In the genomic region with DNA sequence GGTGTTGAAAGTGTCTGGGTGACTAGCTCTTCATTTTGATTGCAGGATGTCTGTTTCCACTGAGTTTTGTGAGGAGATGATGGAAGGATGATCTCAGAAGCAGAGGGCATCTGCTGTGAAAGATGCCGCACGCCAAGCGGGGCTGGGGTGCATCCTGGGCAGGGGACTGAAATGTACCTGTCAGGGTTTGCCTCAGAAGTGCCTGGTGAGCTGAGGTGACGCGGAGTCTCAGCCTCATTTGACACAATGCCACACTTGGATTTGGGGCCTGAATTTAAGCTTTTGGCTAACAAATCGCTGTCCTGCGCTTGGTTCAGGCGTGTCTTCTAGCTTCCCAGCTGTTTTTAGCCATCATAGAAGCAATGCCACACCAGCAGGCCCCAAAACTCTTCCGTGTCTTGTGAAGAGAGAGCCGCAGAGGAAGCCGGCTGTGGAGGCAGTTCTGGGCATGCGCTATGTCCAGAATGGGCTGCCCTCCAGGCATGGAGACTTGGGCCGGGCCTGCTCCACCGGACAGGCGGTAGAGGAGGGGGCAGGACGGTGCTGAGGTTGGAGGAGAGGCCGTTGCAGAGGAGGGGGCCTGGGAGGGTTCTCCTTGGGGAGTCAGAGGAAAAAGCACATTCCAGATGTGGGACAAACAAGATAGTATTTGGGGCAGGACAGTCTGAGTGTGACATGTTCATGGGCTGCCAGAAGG, we compare ENCODE assay signal across 28 cellular contexts. TPM values are rescaled to one million over a fixed set of nuclear protein-coding genes. Genes with fewer than 3 reads are reported as not detected.
DNase-seq lines count a peak whose midpoint lies in the region; ATAC-seq, FAIRE-seq and TF ChIP-seq lines count a peak whose summit lies in the region.
"Had no signal": no experiment of that assay in that cellular context is flagged by ENCODE, and none has a peak within 500 bp of the region (broad histone marks: within the 10 kb centered on the region; RNA-seq: fewer than 3 reads in every experiment).

No MANE protein-coding gene starts in this region.

- no peak overlapping the region for H3K9ac ChIP-seq in HepG2 (ENCODE audit: insufficient read depth, low read depth, low read length)
- H3K9ac ChIP-seq: GM23248 had no signal

- H3K9me3 Mint-ChIP-seq in effector memory CD8-positive, alpha-beta T cell, result no peaks in the 10 kb centered on the region
- no peaks in the 10 kb centered on the region for H3K9me3 Mint-ChIP-seq in natural killer cell treated with Interleukin-12 subunit alpha and Interleukin-12 subunit beta and Interleukin-15 and Interleukin-18, amount 100 ng/mL, for 72 hours
- H3K9me3 Mint-ChIP-seq in activated T-helper 1 cell treated with anti-CD3 and anti-CD28 coated beads, Interleukin-12 subunit alpha, Interleukin-12 subunit beta, Interleukin-2, Interleukin-4 antibody, amounts not matched to agents 30 ng/mL and 10 ng/mL and 1 ng/mL, durations not matched to agents 14 hours and 24 hours and 36 hours, result no peaks in the 10 kb centered on the region
- H3K9me3 Mint-ChIP-seq: activated naive CD8-positive, alpha-beta T cell treated with anti-CD3 and anti-CD28 coated beads for 36 hours had no signal

- no peak overlapping the region for H3K4me3 Mint-ChIP-seq in effector memory CD8-positive, alpha-beta T cell
- no peak overlapping the region for H3K4me3 Mint-ChIP-seq in natural killer cell treated with Interleukin-12 subunit alpha and Interleukin-12 subunit beta and Interleukin-15 and Interleukin-18, amount 100 ng/mL, for 72 hours
- no peak overlapping the region for H3K4me3 Mint-ChIP-seq in activated T-helper 1 cell treated with anti-CD3 and anti-CD28 coated beads, Interleukin-12 subunit alpha, Interleukin-12 subunit beta, Interleukin-2, Interleukin-4 antibody, amounts not matched to agents 30 ng/mL and 10 ng/mL and 1 ng/mL, durations not matched to agents 14 hours and 24 hours and 36 hours
- H3K4me3 Mint-ChIP-seq: activated CD8-positive, alpha-beta T cell treated with anti-CD3 and anti-CD28 coated beads, Interleukin-2, amount 10 ng/mL, durations not matched to agents 7 days and 5 days; activated naive CD8-positive, alpha-beta T cell treated with anti-CD3 and anti-CD28 coated beads for 36 hours had no signal

- DNase-seq in right lobe of liver (peak in 2 of 3 donors; percentile 19 to 37), HepG2 (ENCODE audit: low spot score) (no peak), BE2C (no peak)
- no peak for DNase-seq in effector memory CD8-positive, alpha-beta T cell
- DNase-seq in natural killer cell treated with Interleukin-12 subunit alpha and Interleukin-12 subunit beta and Interleukin-15 and Interleukin-18, amount 100 ng/mL, for 72 hours (ENCODE audit: low spot score), result peak; percentile 35
- no peak for DNase-seq in activated T-helper 1 cell treated with anti-CD3 and anti-CD28 coated beads, Interleukin-12 subunit alpha, Interleukin-12 subunit beta, Interleukin-2, Interleukin-4 antibody, amounts not matched to agents 30 ng/mL and 10 ng/mL and 1 ng/mL, durations not matched to agents 14 hours and 24 hours and 36 hours (ENCODE audit: low spot score)
- no peak for DNase-seq in stimulated activated CD4-positive, alpha-beta T cell treated with anti-CD3 and anti-CD28 coated beads, Interleukin-4, amount 100 ng/mL, for 24 hours
- DNase-seq: activated CD4-positive, alpha-beta T cell treated with anti-CD3 and anti-CD28 coated beads for 4 hours; activated CD8-positive, alpha-beta T cell treated with anti-CD3 and anti-CD28 coated beads, Interleukin-2, amount 10 ng/mL, durations not matched to agents 7 days and 5 days; activated naive CD8-positive, alpha-beta T cell treated with anti-CD3 and anti-CD28 coated beads for 36 hours; cortex of kidney; effector memory CD4-positive, alpha-beta T cell; GM23248; MV-4-11; NCI-H1436 treated with DMSO at 0.1 percent for 48 hours; NCI-H446 treated with DMSO at 0.1 percent for 48 hours; NCI-H82; nucleus accumbens; stimulated activated naive CD8-positive, alpha-beta T cell treated with anti-CD3 and anti-CD28 coated beads, Interleukin-15, Interleukin-2, amounts not matched to agents 100 U/mL and 50 U/mL, for 24 hours; SW 1271; T1000; WERI-Rb-1 had no signal

- H3K27me3 ChIP-seq in right lobe of liver (peaks cover 0 to 11% of the 10 kb centered on the region in 2 donors), HepG2 (ENCODE audit: control insufficient read depth in 1 of 2, insufficient read depth in 2 of 2, low read length in 2 of 2) (peaks cover 2 to 20% of the 10 kb centered on the region in 2 experiments; a peak in 4 of 5 replicates), BE2C (no peaks in the 10 kb centered on the region)
- H3K27me3 ChIP-seq: ascending aorta had no signal

- POLR2A ChIA-PET in HepG2 (lab: Yijun Ruan, JAX), result no interaction called here

- H3K27me3 Mint-ChIP-seq in effector memory CD8-positive, alpha-beta T cell, result peaks cover 8 to 9% of the 10 kb centered on the region in 2 donors
- peaks cover 5 to 7% of the 10 kb centered on the region in 2 donors for H3K27me3 Mint-ChIP-seq in natural killer cell treated with Interleukin-12 subunit alpha and Interleukin-12 subunit beta and Interleukin-15 and Interleukin-18, amount 100 ng/mL, for 72 hours
- peaks cover 24% of the 10 kb centered on the region for H3K27me3 Mint-ChIP-seq in activated T-helper 1 cell treated with anti-CD3 and anti-CD28 coated beads, Interleukin-12 subunit alpha, Interleukin-12 subunit beta, Interleukin-2, Interleukin-4 antibody, amounts not matched to agents 30 ng/mL and 10 ng/mL and 1 ng/mL, durations not matched to agents 14 hours and 24 hours and 36 hours (ENCODE audit: insufficient read depth)

- peaks cover 41% of the 10 kb centered on the region for H3K36me3 Mint-ChIP-seq in effector memory CD8-positive, alpha-beta T cell (ENCODE audit: insufficient read depth)
- no peaks in the 10 kb centered on the region for H3K36me3 Mint-ChIP-seq in natural killer cell treated with Interleukin-12 subunit alpha and Interleukin-12 subunit beta and Interleukin-15 and Interleukin-18, amount 100 ng/mL, for 72 hours
- H3K36me3 Mint-ChIP-seq in activated T-helper 1 cell treated with anti-CD3 and anti-CD28 coated beads, Interleukin-12 subunit alpha, Interleukin-12 subunit beta, Interleukin-2, Interleukin-4 antibody, amounts not matched to agents 30 ng/mL and 10 ng/mL and 1 ng/mL, durations not matched to agents 14 hours and 24 hours and 36 hours (ENCODE audit: low read depth), result peaks cover 17% of the 10 kb centered on the region
- H3K36me3 Mint-ChIP-seq: activated naive CD8-positive, alpha-beta T cell treated with anti-CD3 and anti-CD28 coated beads for 36 hours had no signal

- no peak for TF ChIP-seq EP300 in HepG2 (IDR thresholded peaks at IDR 0.05; ENCODE audit: low read depth in 2 of 2, low read length in 2 of 2)
- TF ChIP-seq EP300 in HepG2 (CRISPR knock-in tag; IDR thresholded peaks at IDR 0.05; ENCODE audit: borderline replicate concordance), result no peak

- no TSS peak for BruUV-seq in HepG2 (replicated peaks; lab: Mats Ljungman, UMichigan)

- no peak for ATAC-seq in right lobe of liver
- ATAC-seq in HepG2, result no peak
- no peak for ATAC-seq in effector memory CD8-positive, alpha-beta T cell (replicated peaks)
- no peak for ATAC-seq in natural killer cell treated with Interleukin-12 subunit alpha and Interleukin-12 subunit beta and Interleukin-15 and Interleukin-18, amount 100 ng/mL, for 72 hours
- no peak for ATAC-seq in GM21360 (IDR thresholded peaks at IDR 0.05; ENCODE audit: unreplicated experiment)
- ATAC-seq: activated CD8-positive, alpha-beta T cell treated with anti-CD3 and anti-CD28 coated beads, Interleukin-2, amount 10 ng/mL, durations not matched to agents 7 days and 5 days; left lung; stimulated activated naive CD8-positive, alpha-beta T cell treated with anti-CD3 and anti-CD28 coated beads, Interleukin-15, Interleukin-2, amounts not matched to agents 100 U/mL and 50 U/mL, for 24 hours had no signal

- H2AFZ ChIP-seq in HepG2 (ENCODE audit: low read length), result no peak overlapping the region
- H2AFZ ChIP-seq: GM23248 had no signal

- TF ChIP-seq CTCF in right lobe of liver (IDR thresholded peaks at IDR 0.05) (no peak), HepG2 (CRISPR knock-in tag; IDR thresholded peaks at IDR 0.05) (no peak), BE2C (IDR thresholded peaks at IDR 0.05; ENCODE audit: low read depth, low read length) (no peak)

- no peak for FAIRE-seq in HepG2 (lab: Jason Lieb, UNC)
- FAIRE-seq: A204.1 had no signal

- intact Hi-C loops in right lobe of liver (cut with DNase I), result no loop called here
- intact Hi-C loops in HepG2 (cut with micrococcal nuclease; ENCODE audit: unreplicated experiment), result no loop called here
- intact Hi-C loops in activated T-helper 1 cell treated with anti-CD3 and anti-CD28 coated beads, Interleukin-12 subunit alpha, Interleukin-12 subunit beta, Interleukin-2, Interleukin-4 antibody, amounts not matched to agents 30 ng/mL and 10 ng/mL and 1 ng/mL, durations not matched to agents 14 hours and 24 hours and 36 hours (cut with micrococcal nuclease), result no loop called here

- H3K4me1 Mint-ChIP-seq in effector memory CD8-positive, alpha-beta T cell (ENCODE audit: low read depth in 2 of 2), result peaks cover 7 to 13% of the 10 kb centered on the region in 2 donors
- H3K4me1 Mint-ChIP-seq in natural killer cell treated with Interleukin-12 subunit alpha and Interleukin-12 subunit beta and Interleukin-15 and Interleukin-18, amount 100 ng/mL, for 72 hours (ENCODE audit: low read depth in 2 of 2), result peaks cover 4 to 12% of the 10 kb centered on the region in 2 donors
- H3K4me1 Mint-ChIP-seq in activated T-helper 1 cell treated with anti-CD3 and anti-CD28 coated beads, Interleukin-12 subunit alpha, Interleukin-12 subunit beta, Interleukin-2, Interleukin-4 antibody, amounts not matched to agents 30 ng/mL and 10 ng/mL and 1 ng/mL, durations not matched to agents 14 hours and 24 hours and 36 hours (ENCODE audit: low read depth), result no peaks in the 10 kb centered on the region

- no peak for TF ChIP-seq RAD21 in HepG2 (CRISPR knock-in tag; IDR thresholded peaks at IDR 0.05)

- WGBS in right lobe of liver (ENCODE audit: insufficient coverage, low coverage, low lambda C conversion rate, missing lambda C conversion rate), result 84% methylated on average over 11 of the region's 17 CpGs
- 91% methylated on average over 12 of the region's 17 CpGs for WGBS in HepG2 (ENCODE audit: low lambda C conversion rate)

- TF ChIP-seq POLR2A in right lobe of liver (IDR thresholded peaks at IDR 0.05) (no peak), HepG2 (IDR thresholded peaks at IDR 0.05; ENCODE audit: insufficient read depth in 1 of 2, low read depth in 2 of 2, low read length in 2 of 2) (no peak)

- CTCF ChIA-PET in HepG2 (lab: Yijun Ruan, JAX; ENCODE audit: low intra/inter-chr PET ratio, low total read pairs), result no interaction called here

- H3K9me3 ChIP-seq in right lobe of liver (no peaks in the 10 kb centered on the region), HepG2 (ENCODE audit: low read length) (no peaks in the 10 kb centered on the region), BE2C (no peaks in the 10 kb centered on the region)
- H3K9me3 ChIP-seq: ascending aorta, left lung had no signal

- H3K36me3 ChIP-seq in right lobe of liver (peaks cover 0 to 32% (median 11%) of the 10 kb centered on the region in 4 donors), HepG2 (replicated peaks in 1 of 2; ENCODE audit: control insufficient read depth in 1 of 2, insufficient read depth in 2 of 2, low read length in 2 of 2) (peaks cover 3 to 33% of the 10 kb centered on the region in 2 experiments; a peak in 3 of 5 replicates), BE2C (no peaks in the 10 kb centered on the region; the same call in none of the 2 replicates)
- H3K36me3 ChIP-seq: WERI-Rb-1 had no signal

- peak overlapping the region; percentile 50 to 88 for H3K27ac Mint-ChIP-seq in effector memory CD8-positive, alpha-beta T cell
- H3K27ac Mint-ChIP-seq in natural killer cell treated with Interleukin-12 subunit alpha and Interleukin-12 subunit beta and Interleukin-15 and Interleukin-18, amount 100 ng/mL, for 72 hours, result no peak overlapping the region
- H3K27ac Mint-ChIP-seq in activated T-helper 1 cell treated with anti-CD3 and anti-CD28 coated beads, Interleukin-12 subunit alpha, Interleukin-12 subunit beta, Interleukin-2, Interleukin-4 antibody, amounts not matched to agents 30 ng/mL and 10 ng/mL and 1 ng/mL, durations not matched to agents 14 hours and 24 hours and 36 hours, result no peak overlapping the region
- H3K27ac Mint-ChIP-seq: activated CD8-positive, alpha-beta T cell treated with anti-CD3 and anti-CD28 coated beads, Interleukin-2, amount 10 ng/mL, durations not matched to agents 7 days and 5 days; activated naive CD8-positive, alpha-beta T cell treated with anti-CD3 and anti-CD28 coated beads for 36 hours had no signal

- H4K20me1 ChIP-seq in HepG2 (ENCODE audit: insufficient read depth, low read length), result no peaks in the 10 kb centered on the region

- H3K4me1 ChIP-seq in right lobe of liver (peaks cover 0 to 8% (median 0%) of the 10 kb centered on the region in 4 donors), HepG2 (ENCODE audit: insufficient read depth, low read length) (no peaks in the 10 kb centered on the region), BE2C (no peaks in the 10 kb centered on the region)

- no peaks in the 10 kb centered on the region for H3K79me2 ChIP-seq in HepG2 (ENCODE audit: insufficient read depth, low read length)

- in situ Hi-C loops in HepG2 (cut with HindIII; ENCODE audit: extremely low pct_ligation_motif_present, low pct_unique_long_range_greater_than_20kb), result no loop called here

- no peak overlapping the region for H3K4me2 ChIP-seq in HepG2 (ENCODE audit: low read depth, low read length)

- H3K27ac ChIP-seq in right lobe of liver, result no peak overlapping the region
- H3K27ac ChIP-seq in HepG2 (ENCODE audit: extremely low read length, insufficient read depth, low read length), result no peak overlapping the region
- H3K27ac ChIP-seq: ascending aorta, GM23248, left lung, WERI-Rb-1 had no signal

- H3K4me3 ChIP-seq in right lobe of liver (no peak overlapping the region), HepG2 (replicated peaks in 1 of 3; ENCODE audit: insufficient read depth in 1 of 3, low read depth in 2 of 3, low read length in 3 of 3) (no peak overlapping the region), BE2C (ENCODE audit: low read depth, low read length) (no peak overlapping the region)
- H3K4me3 ChIP-seq: ascending aorta, GM23248, left lung had no signal

RNA-seq across cellular contexts. Expression of a gene that starts 31.2 kb away (rescaled TPM):
- under 1 TPM in 5 of 6 experiments, not detected in 1; 0.31 to 0.74 (median 0.44) TPM for total RNA-seq in right lobe of liver
- 0.11 TPM in 1 of 2 replicates, not detected in the other for total RNA-seq in HepG2 (2016; rRNA removed; fragmentation: Illumina TruSeq; extraction: Trizol)
- total RNA-seq in HepG2 (2016; cell fraction: cytosol; rRNA removed; fragmentation: Illumina TruSeq; extraction: Trizol; ENCODE audit: low read depth), result not detected in 2 replicates
- not detected in 2 replicates for total RNA-seq in HepG2 (2016; cell fraction: insoluble cytoplasmic fraction; rRNA removed; fragmentation: Illumina TruSeq; extraction: Trizol)
- 0.24 TPM in 1 of 2 replicates, not detected in the other for total RNA-seq in HepG2 (2016; cell fraction: membrane; rRNA removed; fragmentation: Illumina TruSeq; extraction: Trizol)
- total RNA-seq in HepG2 (2016; cell fraction: nucleus; rRNA removed; fragmentation: Illumina TruSeq; extraction: Trizol), result 0.50 TPM in 1 of 2 replicates, not detected in the other
- polyA plus RNA-seq in HepG2 (2011; rRNA removed), result 2.9 and 4.3 TPM in 2 replicates
- polyA plus RNA-seq in HepG2 (2011; cell fraction: cytosol; rRNA removed), result 1.2 and 2.5 TPM in 2 replicates
- polyA plus RNA-seq in HepG2 (2011; cell fraction: nucleus; rRNA removed), result 22.1 and 28.5 TPM in 2 replicates
- 1.7 and 1.9 TPM in 2 replicates for polyA plus RNA-seq in HepG2 (2012)
- 0.14 TPM in 1 of 2 replicates, not detected in the other for polyA plus RNA-seq in HepG2 (2016; cell fraction: cytosol; fragmentation: Illumina TruSeq; extraction: Trizol; ENCODE audit: low read depth)
- polyA plus RNA-seq in HepG2 (2016; cell fraction: insoluble cytoplasmic fraction; fragmentation: Illumina TruSeq; extraction: Trizol; ENCODE audit: low read depth), result not detected in 2 replicates
- polyA plus RNA-seq in HepG2 (2016; cell fraction: membrane; fragmentation: Illumina TruSeq; extraction: Trizol; ENCODE audit: low read depth), result 0.15 and 0.16 TPM in 2 replicates
- 0.61 TPM in 1 of 2 replicates, not detected in the other for polyA plus RNA-seq in HepG2 (2016; cell fraction: nucleus; fragmentation: Illumina TruSeq; extraction: Trizol; ENCODE audit: insufficient read depth, low read depth)
- polyA minus RNA-seq in HepG2 (2011; rRNA and poly(A)+ RNA removed; ENCODE audit: low replicate concordance), result 3.2 TPM in 1 of 2 replicates, not detected in the other
- 0.59 and 1.6 TPM in 2 replicates for polyA minus RNA-seq in HepG2 (2011; cell fraction: cytosol; rRNA and poly(A)+ RNA removed)
- 5.0 TPM in 2 replicates for polyA minus RNA-seq in HepG2 (2011; cell fraction: nucleus; rRNA and poly(A)+ RNA removed)
- not detected for total RNA-seq in natural killer cell treated with Interleukin-12 subunit alpha and Interleukin-12 subunit beta and Interleukin-15 and Interleukin-18, amount 100 ng/mL, for 72 hours
- not detected in 2 replicates for total RNA-seq in activated T-helper 1 cell treated with anti-CD3 and anti-CD28 coated beads, Interleukin-12 subunit alpha, Interleukin-12 subunit beta, Interleukin-2, Interleukin-4 antibody, amounts not matched to agents 30 ng/mL and 10 ng/mL and 1 ng/mL, durations not matched to agents 14 hours and 24 hours and 36 hours
- polyA plus RNA-seq in BE2C (2012; ENCODE audit: insufficient read depth, insufficient read length, low read depth), result 3.4 TPM
- total RNA-seq: activated naive CD8-positive, alpha-beta T cell treated with anti-CD3 and anti-CD28 coated beads for 36 hours; GM23248; myocyte; pulmonary artery endothelial cell had no signal
- polyA plus RNA-seq: GM23248 had no signal

RNA-seq across cellular contexts. Expression of a gene that starts 37.0 kb away (rescaled TPM):
- total RNA-seq in right lobe of liver, result 10 to 100 TPM; 21.1 to 31.3 (median 26.2) TPM
- total RNA-seq in HepG2 (2016; rRNA removed; fragmentation: Illumina TruSeq; extraction: Trizol), result 37.0 and 47.3 TPM in 2 replicates
- 4.7 and 6.0 TPM in 2 replicates for total RNA-seq in HepG2 (2016; cell fraction: cytosol; rRNA removed; fragmentation: Illumina TruSeq; extraction: Trizol; ENCODE audit: low read depth)
- total RNA-seq in HepG2 (2016; cell fraction: insoluble cytoplasmic fraction; rRNA removed; fragmentation: Illumina TruSeq; extraction: Trizol), result 35.2 and 42.6 TPM in 2 replicates
- 10.8 and 12.6 TPM in 2 replicates for total RNA-seq in HepG2 (2016; cell fraction: membrane; rRNA removed; fragmentation: Illumina TruSeq; extraction: Trizol)
- total RNA-seq in HepG2 (2016; cell fraction: nucleus; rRNA removed; fragmentation: Illumina TruSeq; extraction: Trizol), result 18.9 and 20.1 TPM in 2 replicates
- polyA plus RNA-seq in HepG2 (2011; rRNA removed), result 26.0 and 27.1 TPM in 2 replicates
- 19.1 and 22.8 TPM in 2 replicates for polyA plus RNA-seq in HepG2 (2011; cell fraction: cytosol; rRNA removed)
- polyA plus RNA-seq in HepG2 (2011; cell fraction: nucleus; rRNA removed), result 33.3 and 38.5 TPM in 2 replicates
- polyA plus RNA-seq in HepG2 (2012), result 42.2 and 43.6 TPM in 2 replicates
- 2.7 and 3.1 TPM in 2 replicates for polyA plus RNA-seq in HepG2 (2016; cell fraction: cytosol; fragmentation: Illumina TruSeq; extraction: Trizol; ENCODE audit: low read depth)
- 47.8 and 54.9 TPM in 2 replicates for polyA plus RNA-seq in HepG2 (2016; cell fraction: insoluble cytoplasmic fraction; fragmentation: Illumina TruSeq; extraction: Trizol; ENCODE audit: low read depth)
- polyA plus RNA-seq in HepG2 (2016; cell fraction: membrane; fragmentation: Illumina TruSeq; extraction: Trizol; ENCODE audit: low read depth), result 6.4 and 6.9 TPM in 2 replicates
- 27.0 and 28.5 TPM in 2 replicates for polyA plus RNA-seq in HepG2 (2016; cell fraction: nucleus; fragmentation: Illumina TruSeq; extraction: Trizol; ENCODE audit: insufficient read depth, low read depth)
- polyA minus RNA-seq in HepG2 (2011; rRNA and poly(A)+ RNA removed; ENCODE audit: low replicate concordance), result 32.1 and 35.9 TPM in 2 replicates
- 22.8 and 23.4 TPM in 2 replicates for polyA minus RNA-seq in HepG2 (2011; cell fraction: cytosol; rRNA and poly(A)+ RNA removed)
- polyA minus RNA-seq in HepG2 (2011; cell fraction: nucleus; rRNA and poly(A)+ RNA removed), result 31.8 and 46.1 TPM in 2 replicates
- total RNA-seq in natural killer cell treated with Interleukin-12 subunit alpha and Interleukin-12 subunit beta and Interleukin-15 and Interleukin-18, amount 100 ng/mL, for 72 hours, result 10 to 100 TPM; 53.6 to 66.9 TPM
- total RNA-seq in activated T-helper 1 cell treated with anti-CD3 and anti-CD28 coated beads, Interleukin-12 subunit alpha, Interleukin-12 subunit beta, Interleukin-2, Interleukin-4 antibody, amounts not matched to agents 30 ng/mL and 10 ng/mL and 1 ng/mL, durations not matched to agents 14 hours and 24 hours and 36 hours, result 40.3 and 41.2 TPM in 2 replicates
- polyA plus RNA-seq in BE2C (2012; ENCODE audit: insufficient read depth, insufficient read length, low read depth), result 32.4 TPM

Comparison
In these comparisons a context has a peak if more than half of its experiments do, and no peak if none do; other contexts are left out.
1. DNase-seq: peak in right lobe of liver (2 of 3) and natural killer cell treated with Interleukin-12 subunit alpha and Interleukin-12 subunit beta and Interleukin-15 and Interleukin-18, amount 100 ng/mL, for 72 hours (single experiment); none in HepG2 (single experiment), effector memory CD8-positive, alpha-beta T cell (0 of 3), activated T-helper 1 cell treated with anti-CD3 and anti-CD28 coated beads, Interleukin-12 subunit alpha, Interleukin-12 subunit beta, Interleukin-2, Interleukin-4 antibody, amounts not matched to agents 30 ng/mL and 10 ng/mL and 1 ng/mL, durations not matched to agents 14 hours and 24 hours and 36 hours (single experiment), stimulated activated CD4-positive, alpha-beta T cell treated with anti-CD3 and anti-CD28 coated beads, Interleukin-4, amount 100 ng/mL, for 24 hours (single experiment) and BE2C (single experiment).
2. H3K27ac Mint-ChIP-seq: peak in effector memory CD8-positive, alpha-beta T cell (2 of 2); none in natural killer cell treated with Interleukin-12 subunit alpha and Interleukin-12 subunit beta and Interleukin-15 and Interleukin-18, amount 100 ng/mL, for 72 hours (0 of 2) and activated T-helper 1 cell treated with anti-CD3 and anti-CD28 coated beads, Interleukin-12 subunit alpha, Interleukin-12 subunit beta, Interleukin-2, Interleukin-4 antibody, amounts not matched to agents 30 ng/mL and 10 ng/mL and 1 ng/mL, durations not matched to agents 14 hours and 24 hours and 36 hours (single experiment).